In genomic region chr1:153677718-153678518, GRCh38 we compare ENCODE assay signal across 1 cellular context.
TF ChIP-seq lines count a peak whose summit lies in the region.

No MANE protein-coding gene starts in this region.

TF ChIP-seq in HepG2, 621 proteins besides CTCF, POLR2A, EP300 and RAD21:
- TF ChIP-seq ZNF891 (CRISPR knock-in tag; IDR thresholded peaks at IDR 0.05) (0 out of 2 replicates have a peak, but pooled peaks have one; percentile 6), ZKSCAN1 (IDR thresholded peaks at IDR 0.05; ENCODE audit: low read length) (0 out of 2 replicates have a peak, but pooled peaks have one; percentile 27), ZNF740 (CRISPR knock-in tag; IDR thresholded peaks at IDR 0.05) (no peak), LCORL (IDR thresholded peaks at IDR 0.05) (no peak), LCORL (CRISPR knock-in tag; IDR thresholded peaks at IDR 0.05) (peak; percentile 29; the same call in 1 of the 2 replicates), ZXDC (CRISPR knock-in tag; IDR thresholded peaks at IDR 0.05) (0 out of 2 replicates have a peak, but pooled peaks have one; percentile 32), NPAS2 (CRISPR knock-in tag; IDR thresholded peaks at IDR 0.05; ENCODE audit: borderline replicate concordance) (no peak), FOXA3 (CRISPR knock-in tag; IDR thresholded peaks at IDR 0.05) (0 out of 2 replicates have a peak, but pooled peaks have one; percentile 26), ZNF883 (CRISPR knock-in tag; IDR thresholded peaks at IDR 0.05; ENCODE audit: not compliant biosample characterization) (peak; percentile 16), ZNF800 (CRISPR knock-in tag; IDR thresholded peaks at IDR 0.05) (peak; percentile 90), KAT8 (CRISPR knock-in tag; IDR thresholded peaks at IDR 0.05) (0 out of 2 replicates have a peak, but pooled peaks have one; percentile 27), HNF1B (CRISPR knock-in tag; IDR thresholded peaks at IDR 0.05) (0 out of 2 replicates have a peak, but pooled peaks have one; percentile 12), ZNF501 (CRISPR knock-in tag; IDR thresholded peaks at IDR 0.05) (peak; percentile 26; the same call in 1 of the 2 replicates), RARG (CRISPR knock-in tag; IDR thresholded peaks at IDR 0.05; ENCODE audit: low read depth) (no peak), ZNF503 (CRISPR knock-in tag; IDR thresholded peaks at IDR 0.05) (no peak), ZNF652 (CRISPR knock-in tag; IDR thresholded peaks at IDR 0.05; ENCODE audit: borderline replicate concordance, low read depth) (peak; percentile 80), STAG1 (CRISPR knock-in tag; IDR thresholded peaks at IDR 0.05) (peak; percentile 92), SRSF1 (optimal IDR thresholded peaks at IDR 0.05; ENCODE audit: low read depth, low read length) (no peak), ZBTB25 (CRISPR knock-in tag; IDR thresholded peaks at IDR 0.05) (no peak), PATZ1 (CRISPR knock-in tag; IDR thresholded peaks at IDR 0.05) (peak; percentile 68), TFAP4 (IDR thresholded peaks at IDR 0.05; ENCODE audit: borderline replicate concordance, low read depth) (peak; percentile 51; the same call in 1 of the 2 replicates), HMGXB4 (CRISPR knock-in tag; IDR thresholded peaks at IDR 0.05; ENCODE audit: borderline replicate concordance in 1 of 2, low read depth in 1 of 2) (0 out of 4 replicates have a peak, but pooled peaks of 1 of the 2 experiments have one; percentile 36), BCL6 (CRISPR knock-in tag; IDR thresholded peaks at IDR 0.05) (no peak), ZNF777 (CRISPR knock-in tag; IDR thresholded peaks at IDR 0.05) (peak; percentile 18; the same call in 1 of the 2 replicates), ERF (CRISPR knock-in tag; IDR thresholded peaks at IDR 0.05) (0 out of 2 replicates have a peak, but pooled peaks have one; percentile 26), SMC3 (IDR thresholded peaks at IDR 0.05; ENCODE audit: low read length) (peak; percentile 83), ARID3A (IDR thresholded peaks at IDR 0.05; ENCODE audit: low read depth, low read length) (0 out of 2 replicates have a peak, but pooled peaks have one; percentile 11), HMGXB3 (CRISPR knock-in tag; IDR thresholded peaks at IDR 0.05; ENCODE audit: borderline replicate concordance) (no peak)
